16 cellular contexts compared by ENCODE assay signal in the genomic region with DNA sequence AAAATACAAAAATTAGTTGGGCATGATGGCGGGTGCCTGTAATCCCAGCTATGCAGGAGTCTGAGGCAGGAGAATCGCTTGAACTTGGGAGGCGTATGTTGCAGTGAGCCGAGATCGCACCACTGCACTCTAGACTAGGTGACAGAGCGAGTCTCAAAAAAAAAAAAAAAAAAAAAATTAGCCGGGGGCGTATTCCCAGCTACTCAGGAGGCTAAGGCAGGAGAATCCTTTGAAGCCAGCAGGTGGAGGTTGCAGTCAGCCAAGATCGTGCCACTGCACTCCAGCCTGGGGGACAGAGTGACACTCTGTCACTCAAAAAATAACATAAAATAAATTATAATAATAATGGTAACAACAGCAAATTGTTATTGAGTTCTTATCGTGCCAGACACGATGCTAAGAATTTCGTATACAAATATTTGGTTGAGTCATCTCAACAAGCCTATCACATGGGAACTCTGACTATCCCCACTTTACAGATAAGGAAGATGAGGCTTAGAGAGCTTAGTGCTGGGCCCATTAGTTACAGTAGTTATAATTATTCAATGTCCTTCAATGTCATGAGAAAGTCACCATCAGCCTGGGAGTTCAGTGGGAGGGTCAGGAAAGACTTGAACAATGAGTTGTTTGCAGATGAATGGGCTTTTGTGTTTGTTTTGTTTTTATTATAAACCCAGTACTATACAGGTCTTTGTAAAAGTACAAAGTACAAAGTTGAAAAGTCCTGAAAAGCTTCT. TPM values are rescaled to one million over a fixed set of nuclear protein-coding genes. Genes with fewer than 3 reads are reported as not detected.
DNase-seq lines count a peak whose midpoint lies in the region; ATAC-seq, FAIRE-seq and TF ChIP-seq lines count a peak whose summit lies in the region.
"Had no signal": no experiment of that assay in that cellular context is flagged by ENCODE, and none has a peak within 500 bp of the region (broad histone marks: within the 10 kb centered on the region; RNA-seq: fewer than 3 reads in every experiment).

No MANE protein-coding gene starts in this region.

- no peak for FAIRE-seq in GM12891 (lab: Jason Lieb, UNC)
- FAIRE-seq: GM12878 had no signal

- H3K9me3 ChIP-seq in T-helper 17 cell (ENCODE audit: control insufficient read depth, low read length, poor library complexity, severe bottlenecking) = no peaks in the 10 kb centered on the region
- H3K9me3 ChIP-seq: heart right ventricle had no signal

- DNase-seq in ELF-1 (ENCODE audit: low read depth, low spot score) = peak; percentile 47
- no peak for DNase-seq in T-helper 17 cell
- DNase-seq in midbrain (lab: John Stamatoyannopoulos, UW) = peak; percentile 35
- no peak for DNase-seq in SIG-M5 treated with dmso at 0.1 percent for 504 hours (lab: John Stamatoyannopoulos, UW; ENCODE audit: unreplicated experiment)
- no peak for DNase-seq in T-helper 9 cell
- DNase-seq in GM12891 (ENCODE audit: insufficient read length, low spot score) = no peak
- DNase-seq: activated CD4-positive, alpha-beta T cell treated with anti-CD3 and anti-CD28 coated beads for 36 hours; heart right ventricle; immature natural killer cell had no signal

- no peaks in the 10 kb centered on the region for H3K36me3 Mint-ChIP-seq in T-helper 17 cell (ENCODE audit: low read depth)
- H3K36me3 Mint-ChIP-seq: activated naive CD8-positive, alpha-beta T cell; immature natural killer cell had no signal

- no peak overlapping the region for H3K4me3 Mint-ChIP-seq in T-helper 17 cell
- H3K4me3 Mint-ChIP-seq: activated CD4-positive, alpha-beta T cell treated with anti-CD3 and anti-CD28 coated beads for 36 hours; activated naive CD8-positive, alpha-beta T cell; CD14-positive monocyte; immature natural killer cell had no signal

- TF ChIP-seq POLR2A in GM12891 (IDR thresholded peaks at IDR 0.05; ENCODE audit: low read depth, low read length) = no peak

- ATAC-seq in T-helper 17 cell = no peak
- ATAC-seq: activated CD4-positive, alpha-beta T cell treated with anti-CD3 and anti-CD28 coated beads for 36 hours; GM12878 had no signal

- no peaks in the 10 kb centered on the region for H3K27me3 Mint-ChIP-seq in T-helper 17 cell
- H3K27me3 Mint-ChIP-seq: activated CD4-positive, alpha-beta T cell treated with anti-CD3 and anti-CD28 coated beads for 36 hours; activated naive CD8-positive, alpha-beta T cell had no signal

- H3K4me1 Mint-ChIP-seq in T-helper 17 cell = peaks cover 39% of the 10 kb centered on the region

- peak overlapping the region; percentile 61 for H3K27ac Mint-ChIP-seq in T-helper 17 cell
- H3K27ac Mint-ChIP-seq: activated CD4-positive, alpha-beta T cell treated with anti-CD3 and anti-CD28 coated beads for 36 hours had no signal

TF ChIP-seq in GM12891, 5 proteins besides CTCF, POLR2A, EP300 and RAD21:
- no peak for TF ChIP-seq PAX5 (IDR thresholded peaks at IDR 0.05; ENCODE audit: insufficient read depth, low read length, severe bottlenecking)
- no peak for TF ChIP-seq SPI1 (IDR thresholded peaks at IDR 0.05; ENCODE audit: low read depth, low read length)
- no peak for TF ChIP-seq POLR2AphosphoS5 (IDR thresholded peaks at IDR 0.05; ENCODE audit: low read depth, low read length)
- TF ChIP-seq POU2F2 (IDR thresholded peaks at IDR 0.05; ENCODE audit: low read depth, low read length) = no peak
- no peak for TF ChIP-seq TAF1 (IDR thresholded peaks at IDR 0.05; ENCODE audit: low read depth, low read length)

RNA-seq across cellular contexts. Expression of a gene that starts 19.4 kb away (rescaled TPM):
- not detected for total RNA-seq in T-helper 17 cell
- not detected for polyA plus RNA-seq in GM12891 (2012; ENCODE audit: low read depth, missing spikeins)
- total RNA-seq: activated CD4-positive, alpha-beta T cell treated with anti-CD3 and anti-CD28 coated beads for 36 hours; GM12878; H4; heart right ventricle; M059J; omental fat pad; temporal lobe had no signal
- polyA plus RNA-seq: CD14-positive monocyte, GM12878, heart right ventricle, immature natural killer cell had no signal

RNA-seq across cellular contexts. Expression of a gene that starts 21.7 kb away (rescaled TPM):
- total RNA-seq in T-helper 17 cell = not detected
- not detected for polyA plus RNA-seq in GM12891 (2012; ENCODE audit: low read depth, missing spikeins)
- total RNA-seq: GM12878, temporal lobe had no signal
- polyA plus RNA-seq: CD14-positive monocyte, immature natural killer cell had no signal

RNA-seq across cellular contexts. Expression of a gene that starts 27.3 kb away (rescaled TPM):
- total RNA-seq in T-helper 17 cell = not detected
- polyA plus RNA-seq in GM12891 (2012; ENCODE audit: low read depth, missing spikeins) = not detected
- total RNA-seq: activated CD4-positive, alpha-beta T cell treated with anti-CD3 and anti-CD28 coated beads for 36 hours; GM12878; H4; M059J; omental fat pad; temporal lobe had no signal
- polyA plus RNA-seq: CD14-positive monocyte, immature natural killer cell had no signal

RNA-seq across cellular contexts. Expression of a gene that starts 45.9 kb away (rescaled TPM):
- not detected for total RNA-seq in T-helper 17 cell
- not detected for polyA plus RNA-seq in GM12891 (2012; ENCODE audit: low read depth, missing spikeins)
- total RNA-seq: activated CD4-positive, alpha-beta T cell treated with anti-CD3 and anti-CD28 coated beads for 36 hours; GM12878; H4; heart right ventricle; M059J; omental fat pad; temporal lobe had no signal
- polyA plus RNA-seq: CD14-positive monocyte, GM12878, heart right ventricle, immature natural killer cell had no signal

Comparison
In these comparisons a context has a peak if more than half of its experiments do, and no peak if none do; other contexts are left out.
1. DNase-seq: peak in ELF-1 (single experiment) and midbrain (single experiment); none in T-helper 17 cell (0 of 3), SIG-M5 treated with dmso at 0.1 percent for 504 hours (single experiment), T-helper 9 cell (single experiment) and GM12891 (single experiment).